ENCODE assay signal across 19 cellular contexts in the genomic region with DNA sequence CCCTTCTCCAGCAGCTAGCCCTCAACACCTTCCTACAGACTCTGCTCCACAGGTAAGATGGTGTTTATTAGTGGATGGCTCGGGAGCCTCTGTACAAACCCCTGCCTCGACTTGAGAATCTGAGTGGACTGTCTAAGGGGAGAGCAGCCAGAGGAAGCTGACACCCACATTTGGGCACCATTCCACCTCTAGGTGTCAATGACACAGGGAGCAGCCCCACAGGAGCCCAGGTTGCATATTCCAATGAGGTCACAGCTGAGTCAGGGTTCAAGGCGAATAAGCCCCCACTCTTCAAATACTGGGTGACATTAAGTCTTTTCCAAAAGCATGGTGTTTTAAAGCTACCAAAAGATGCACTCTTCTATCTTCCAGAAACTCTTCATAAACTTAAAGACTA.
"Had no signal": no experiment of that assay in that cellular context is flagged by ENCODE, and none has a peak within 500 bp of the region (broad histone marks: within the 10 kb centered on the region; RNA-seq: fewer than 3 reads in every experiment).

No MANE protein-coding gene starts in this region.

- H3K9ac ChIP-seq: parathyroid adenoma had no signal

- H3K9me3 Mint-ChIP-seq: activated naive CD4-positive, alpha-beta T cell treated with anti-CD3 and anti-CD28 coated beads for 36 hours; activated naive CD8-positive, alpha-beta T cell treated with anti-CD3 and anti-CD28 coated beads, Interleukin-2, amount 50 U/mL, for 24 hours; memory B cell had no signal

- DNase-seq: activated naive CD4-positive, alpha-beta T cell treated with anti-CD3 and anti-CD28 coated beads for 36 hours; activated naive CD8-positive, alpha-beta T cell treated with anti-CD3 and anti-CD28 coated beads, Interleukin-2, amount 50 U/mL, for 24 hours; activated T-cell treated with anti-CD3 and anti-CD28 coated beads, Interleukin-2, amount 50 U/mL, for 48 hours; anterior cingulate cortex; brain microvascular endothelial cell; caudate nucleus; effector CD8-positive, alpha-beta T cell; hypothalamus; mucosa of descending colon; nucleus accumbens; stimulated activated CD4-positive, alpha-beta T cell treated with anti-CD3 and anti-CD28 coated beads, Interleukin-4, amount 100 ng/mL, for 24 hours; stimulated activated naive CD8-positive, alpha-beta T cell treated with anti-CD3 and anti-CD28 coated beads, Interleukin-15, Interleukin-2, amounts not matched to agents 100 U/mL and 50 U/mL, for 24 hours; T-helper 1 cell; T-helper 9 cell; thyroid gland had no signal

- ATAC-seq: activated naive CD8-positive, alpha-beta T cell treated with anti-CD3 and anti-CD28 coated beads, Interleukin-2, amount 50 U/mL, for 24 hours; mucosa of descending colon; stimulated activated naive CD8-positive, alpha-beta T cell treated with anti-CD3 and anti-CD28 coated beads, Interleukin-15, Interleukin-2, amounts not matched to agents 100 U/mL and 50 U/mL, for 24 hours had no signal

- H3K27me3 Mint-ChIP-seq: activated naive CD8-positive, alpha-beta T cell treated with anti-CD3 and anti-CD28 coated beads, Interleukin-2, amount 50 U/mL, for 24 hours; memory B cell had no signal

- H3K36me3 ChIP-seq: brain microvascular endothelial cell, thyroid gland had no signal

- H3K9me3 ChIP-seq: mucosa of descending colon, thyroid gland had no signal

- H3K4me3 Mint-ChIP-seq: activated naive CD4-positive, alpha-beta T cell treated with anti-CD3 and anti-CD28 coated beads for 36 hours; activated naive CD8-positive, alpha-beta T cell treated with anti-CD3 and anti-CD28 coated beads, Interleukin-2, amount 50 U/mL, for 24 hours; memory B cell had no signal

- H2AFZ ChIP-seq: parathyroid adenoma had no signal

- H3K4me3 ChIP-seq: mucosa of descending colon, thyroid gland had no signal

- H3K27me3 ChIP-seq: brain microvascular endothelial cell, thyroid gland had no signal

- FAIRE-seq: endothelial cell of umbilical vein, frontal cortex had no signal

- H3K27ac ChIP-seq: brain microvascular endothelial cell, parathyroid adenoma had no signal

- H3K27ac Mint-ChIP-seq: activated naive CD4-positive, alpha-beta T cell treated with anti-CD3 and anti-CD28 coated beads for 36 hours; activated naive CD8-positive, alpha-beta T cell treated with anti-CD3 and anti-CD28 coated beads, Interleukin-2, amount 50 U/mL, for 24 hours; memory B cell had no signal
